ENCODE assay signal across 7 cellular contexts in the genomic region with DNA sequence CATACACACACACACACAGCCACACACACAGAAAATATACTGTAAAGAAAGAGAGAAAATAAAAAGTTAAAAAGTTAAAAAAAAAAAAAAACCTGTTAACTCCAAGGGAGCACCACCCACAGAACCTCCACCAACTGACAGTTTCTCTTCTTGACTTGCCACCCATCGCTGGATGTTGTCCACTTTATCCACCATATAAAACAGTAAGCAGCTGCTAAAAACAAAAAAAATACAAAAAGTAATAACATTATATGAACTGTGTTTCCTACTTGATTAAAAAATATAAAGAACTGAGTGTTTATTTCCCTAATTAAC. TPM values are rescaled to one million over a fixed set of nuclear protein-coding genes. Genes with fewer than 3 reads are reported as not detected.
DNase-seq lines count a peak whose midpoint lies in the region; ATAC-seq and TF ChIP-seq lines count a peak whose summit lies in the region.

No MANE protein-coding gene starts in this region.

- peaks cover 27 to 57% (median 46%) of the 10 kb centered on the region in 3 donors for H3K4me1 ChIP-seq in skeletal muscle tissue (ENCODE audit: control insufficient read depth in 3 of 3, insufficient read depth in 3 of 3, low read length in 3 of 3)

- peak overlapping the region; percentile 89 for H3K27ac ChIP-seq in skeletal muscle tissue (ENCODE audit: low read depth, low read length)

- H3K4me1 Mint-ChIP-seq in T-helper 17 cell: peaks cover 41% of the 10 kb centered on the region

- H3K4me3 Mint-ChIP-seq in T-helper 17 cell: peak overlapping the region; percentile 96

- peak overlapping the region; percentile 80 to 91 (median 90) for H3K9ac ChIP-seq in skeletal muscle tissue (ENCODE audit: low read depth in 1 of 3, low read length in 3 of 3)

- H3K27me3 Mint-ChIP-seq in T-helper 17 cell: no peaks in the 10 kb centered on the region

- no peaks in the 10 kb centered on the region for H3K36me3 ChIP-seq in H7 (replicated peaks; ENCODE audit: control insufficient read depth, insufficient read depth, low read length)
- H3K36me3 ChIP-seq in skeletal muscle tissue (ENCODE audit: control insufficient read depth in 3 of 3, insufficient read depth in 3 of 3, low read length in 3 of 3): no peaks in the 10 kb centered on the region

- H3K4me3 ChIP-seq in H7 (ENCODE audit: insufficient read depth, low read depth, low read length): peak overlapping the region; percentile 73
- peak overlapping the region; percentile 72 to 74 for H3K4me3 ChIP-seq in foreskin fibroblast (ENCODE audit: low read depth in 1 of 2, low read length in 2 of 2)
- peak overlapping the region; percentile 82 to 98 (median 88) for H3K4me3 ChIP-seq in skeletal muscle tissue (ENCODE audit: low read length in 3 of 3)

- DNase-seq in H7: no peak
- DNase-seq in T-helper 17 cell: no peak
- DNase-seq in foreskin fibroblast: no peak
- DNase-seq in mucosa of gallbladder (ENCODE audit: low spot score): no peak

- H3K27me3 ChIP-seq in H7 (ENCODE audit: control insufficient read depth, insufficient read depth, low read length) (peaks cover 54% of the 10 kb centered on the region), skeletal muscle tissue (ENCODE audit: control insufficient read depth in 3 of 3, insufficient read depth in 3 of 3, low read length in 3 of 3) (no peaks in the 10 kb centered on the region)

- H3K36me3 Mint-ChIP-seq in T-helper 17 cell (ENCODE audit: low read depth): no peaks in the 10 kb centered on the region

- ATAC-seq in T-helper 17 cell: no peak
- no peak for ATAC-seq in HG03342 (IDR thresholded peaks at IDR 0.05; ENCODE audit: unreplicated experiment)
- ATAC-seq in GM21825 (IDR thresholded peaks at IDR 0.05; ENCODE audit: unreplicated experiment): no peak

- no peaks in the 10 kb centered on the region for H3K9me3 ChIP-seq in T-helper 17 cell (ENCODE audit: control insufficient read depth, low read length, poor library complexity, severe bottlenecking)
- H3K9me3 ChIP-seq in skeletal muscle tissue (ENCODE audit: control insufficient read depth in 3 of 3, low read length in 3 of 3): no peaks in the 10 kb centered on the region

- TF ChIP-seq CTCF in foreskin fibroblast (IDR thresholded peaks at IDR 0.05; ENCODE audit: low read depth, low read length): no peak

- H3K27ac Mint-ChIP-seq in T-helper 17 cell: peak overlapping the region; percentile 93

RNA-seq across cellular contexts. Expression of gene PURA, which starts 1.2 kb away (rescaled TPM):
- total RNA-seq in H7 (2014; rRNA removed; shearing (Covaris generic)): 5.9 and 7.2 TPM in 2 replicates
- total RNA-seq in T-helper 17 cell (10 to 100 TPM in 1 of 2 donors, 1 to 10 TPM in 1; 9.0 to 10.3 TPM), skeletal muscle tissue (7.8 TPM), mucosa of gallbladder (39.4 TPM)

RNA-seq across cellular contexts. Expression of gene IGIP, which starts 10.6 kb away (rescaled TPM):
- 0.48 and 1.0 TPM in 2 replicates for total RNA-seq in H7 (2014; rRNA removed; shearing (Covaris generic))
- 1 to 10 TPM; 3.2 to 3.7 TPM for total RNA-seq in T-helper 17 cell
- total RNA-seq in skeletal muscle tissue: 5.7 TPM
- total RNA-seq in mucosa of gallbladder: 17.6 TPM

RNA-seq across cellular contexts. Expression of gene CYSTM1, which starts 59.8 kb away (rescaled TPM):
- 55.5 and 61.1 TPM in 2 replicates for total RNA-seq in H7 (2014; rRNA removed; shearing (Covaris generic))
- 1 to 10 TPM; 7.8 to 8.8 TPM for total RNA-seq in T-helper 17 cell
- total RNA-seq in skeletal muscle tissue: 3.1 TPM
- 382 TPM for total RNA-seq in mucosa of gallbladder
